31 cellular contexts compared by ENCODE assay signal in genomic region chr5:72656331-72656730, GRCh38.
"Had no signal": no experiment of that assay in that cellular context is flagged by ENCODE, and none has a peak within 500 bp of the region (broad histone marks: within the 10 kb centered on the region; RNA-seq: fewer than 3 reads in every experiment).

No MANE protein-coding gene starts in this region.

- H3K9me3 ChIP-seq: body of pancreas had no signal

- H3K4me1 Mint-ChIP-seq: activated B cell treated with CpG ODN at 0.5 μM for 24 hours; activated CD4-positive, alpha-beta T cell treated with anti-CD3 and anti-CD28 coated beads, Interleukin-2, amount 10 ng/mL, durations not matched to agents 24 days and 14 days; activated CD8-positive, alpha-beta memory T cell treated with anti-CD3 and anti-CD28 coated beads, Interleukin-2, amount 10 ng/mL, durations not matched to agents 7 days and 5 days; activated naive CD4-positive, alpha-beta T cell treated with anti-CD3 and anti-CD28 coated beads, Interleukin-2, amount 10 ng/mL, durations not matched to agents 7 days and 5 days; activated naive CD4-positive, alpha-beta T cell treated with anti-CD3 and anti-CD28 coated beads, Interleukin-2, amount 50 U/mL, for 24 hours; activated naive CD8-positive, alpha-beta T cell treated with anti-CD3 and anti-CD28 coated beads, Interleukin-2, amount 10 ng/mL, durations not matched to agents 7 days and 5 days; activated naive CD8-positive, alpha-beta T cell treated with anti-CD3 and anti-CD28 coated beads, Interleukin-2, amount 50 U/mL, for 24 hours had no signal

- H3K27me3 ChIP-seq: body of pancreas had no signal

- H3K9me3 Mint-ChIP-seq: activated B cell treated with CpG ODN at 0.5 μM for 24 hours; activated CD4-positive, alpha-beta memory T cell treated with anti-CD3 and anti-CD28 coated beads for 36 hours; activated CD4-positive, alpha-beta T cell treated with anti-CD3 and anti-CD28 coated beads, Interleukin-2, amount 10 ng/mL, durations not matched to agents 24 days and 14 days; activated CD8-positive, alpha-beta T cell treated with anti-CD3 and anti-CD28 coated beads for 36 hours; activated naive CD4-positive, alpha-beta T cell treated with anti-CD3 and anti-CD28 coated beads, Interleukin-2, amount 10 ng/mL, durations not matched to agents 7 days and 5 days; activated naive CD4-positive, alpha-beta T cell treated with anti-CD3 and anti-CD28 coated beads, Interleukin-2, amount 50 U/mL, for 24 hours; activated naive CD8-positive, alpha-beta T cell treated with anti-CD3 and anti-CD28 coated beads, Interleukin-2, amount 10 ng/mL, durations not matched to agents 7 days and 5 days; activated naive CD8-positive, alpha-beta T cell treated with anti-CD3 and anti-CD28 coated beads, Interleukin-2, amount 50 U/mL, for 24 hours; activated T-cell treated with anti-CD3 and anti-CD28 coated beads, Interleukin-2, amount 50 U/mL, for 24 hours; activated T-helper 2 cell treated with anti-CD3 and anti-CD28 coated beads, Interferon-gamma antibody, Interleukin-2, Interleukin-4, amounts not matched to agents 10 μg/mL and 5 μg/mL and 100 μg/mL, durations not matched to agents 14 hours and 24 hours and 36 hours; T-helper 1 cell treated with Interleukin-12 subunit alpha and Interleukin-12 subunit beta and Interleukin-4 antibody, amounts not matched to agents 30 μg/mL and 1 μg/mL, for 36 hours; T-helper 2 cell treated with Interferon-gamma antibody and Interleukin-4, amounts not matched to agents 5 μg/mL and 100 μg/mL, for 36 hours had no signal

- H3K27ac Mint-ChIP-seq: activated B cell treated with CpG ODN at 0.5 μM for 24 hours; activated CD4-positive, alpha-beta memory T cell treated with anti-CD3 and anti-CD28 coated beads for 36 hours; activated CD4-positive, alpha-beta T cell treated with anti-CD3 and anti-CD28 coated beads, Interleukin-2, amount 10 ng/mL, durations not matched to agents 24 days and 14 days; activated CD8-positive, alpha-beta memory T cell treated with anti-CD3 and anti-CD28 coated beads, Interleukin-2, amount 10 ng/mL, durations not matched to agents 7 days and 5 days; activated CD8-positive, alpha-beta T cell treated with anti-CD3 and anti-CD28 coated beads for 36 hours; activated naive CD4-positive, alpha-beta T cell treated with anti-CD3 and anti-CD28 coated beads, Interleukin-2, amount 10 ng/mL, durations not matched to agents 7 days and 5 days; activated naive CD4-positive, alpha-beta T cell treated with anti-CD3 and anti-CD28 coated beads, Interleukin-2, amount 50 U/mL, for 24 hours; activated naive CD8-positive, alpha-beta T cell; activated naive CD8-positive, alpha-beta T cell treated with anti-CD3 and anti-CD28 coated beads, Interleukin-2, amount 10 ng/mL, durations not matched to agents 7 days and 5 days; activated naive CD8-positive, alpha-beta T cell treated with anti-CD3 and anti-CD28 coated beads, Interleukin-2, amount 50 U/mL, for 24 hours; activated T-cell treated with anti-CD3 and anti-CD28 coated beads, Interleukin-2, amount 50 U/mL, for 24 hours; activated T-helper 2 cell treated with anti-CD3 and anti-CD28 coated beads, Interferon-gamma antibody, Interleukin-2, Interleukin-4, amounts not matched to agents 10 μg/mL and 5 μg/mL and 100 μg/mL, durations not matched to agents 14 hours and 24 hours and 36 hours; T-helper 1 cell treated with Interleukin-12 subunit alpha and Interleukin-12 subunit beta and Interleukin-4 antibody, amounts not matched to agents 30 μg/mL and 1 μg/mL, for 36 hours; T-helper 2 cell treated with Interferon-gamma antibody and Interleukin-4, amounts not matched to agents 5 μg/mL and 100 μg/mL, for 36 hours had no signal

- H3K4me3 ChIP-seq: body of pancreas had no signal

- H3K27ac ChIP-seq: body of pancreas, VCaP had no signal

- DNase-seq: activated B cell treated with CpG ODN at 0.5 μM for 24 hours; activated CD4-positive, alpha-beta memory T cell treated with anti-CD3 and anti-CD28 coated beads for 36 hours; activated CD4-positive, alpha-beta T cell treated with anti-CD3 and anti-CD28 coated beads for 4 hours; activated CD4-positive, alpha-beta T cell treated with anti-CD3 and anti-CD28 coated beads, Interleukin-2, amount 10 ng/mL, durations not matched to agents 24 days and 14 days; activated CD4-positive, alpha-beta T cell treated with anti-CD3 and anti-CD28 coated beads, Interleukin-2, amount 50 U/mL, for 1 hour; activated CD4-positive, alpha-beta T cell treated with anti-CD3 and anti-CD28 coated beads, Interleukin-2, amount 50 U/mL, for 4 hours; activated CD4-positive, CD25-positive, alpha-beta regulatory T cell treated with anti-CD3 and anti-CD28 coated beads, Interleukin-2, amount 50 U/mL, for 72 hours; activated CD8-positive, alpha-beta memory T cell treated with anti-CD3 and anti-CD28 coated beads, Interleukin-2, amount 10 ng/mL, durations not matched to agents 7 days and 5 days; activated CD8-positive, alpha-beta memory T cell treated with anti-CD3 and anti-CD28 coated beads, Interleukin-2, amount 50 U/mL, for 48 hours; activated CD8-positive, alpha-beta T cell treated with anti-CD3 and anti-CD28 coated beads for 36 hours; activated effector memory CD4-positive, alpha-beta T cell treated with Interleukin-2 at 50 U/mL for 16 hours; activated gamma-delta T cell; activated naive CD4-positive, alpha-beta T cell treated with anti-CD3 and anti-CD28 coated beads, Interleukin-2, amount 10 ng/mL, durations not matched to agents 7 days and 5 days; activated naive CD4-positive, alpha-beta T cell treated with Interleukin-2 at 50 U/mL for 16 hours; activated naive CD8-positive, alpha-beta T cell treated with anti-CD3 and anti-CD28 coated beads, Interleukin-2, amount 10 ng/mL, durations not matched to agents 7 days and 5 days; activated naive CD8-positive, alpha-beta T cell treated with anti-CD3 and anti-CD28 coated beads, Interleukin-2, amount 50 U/mL, for 24 hours; activated T-cell treated with anti-CD3 and anti-CD28 coated beads, Interleukin-2, amount 50 U/mL, for 24 hours; activated T-cell treated with anti-CD3 and anti-CD28 coated beads, Interleukin-2, amount 50 U/mL, for 48 hours; amygdala; body of pancreas; central memory CD4-positive, alpha-beta T cell; SW 1271; T-helper 1 cell; T-helper 2 cell; T-helper 9 cell had no signal

- H3K36me3 Mint-ChIP-seq: activated CD4-positive, alpha-beta memory T cell treated with anti-CD3 and anti-CD28 coated beads for 36 hours; activated CD8-positive, alpha-beta memory T cell treated with anti-CD3 and anti-CD28 coated beads, Interleukin-2, amount 10 ng/mL, durations not matched to agents 7 days and 5 days; activated naive CD4-positive, alpha-beta T cell treated with anti-CD3 and anti-CD28 coated beads, Interleukin-2, amount 10 ng/mL, durations not matched to agents 7 days and 5 days; activated naive CD4-positive, alpha-beta T cell treated with anti-CD3 and anti-CD28 coated beads, Interleukin-2, amount 50 U/mL, for 24 hours; activated naive CD8-positive, alpha-beta T cell; activated naive CD8-positive, alpha-beta T cell treated with anti-CD3 and anti-CD28 coated beads, Interleukin-2, amount 10 ng/mL, durations not matched to agents 7 days and 5 days had no signal

- H3K4me3 Mint-ChIP-seq: activated B cell treated with CpG ODN at 0.5 μM for 24 hours; activated CD4-positive, alpha-beta memory T cell treated with anti-CD3 and anti-CD28 coated beads for 36 hours; activated CD4-positive, alpha-beta T cell treated with anti-CD3 and anti-CD28 coated beads, Interleukin-2, amount 10 ng/mL, durations not matched to agents 24 days and 14 days; activated CD8-positive, alpha-beta memory T cell treated with anti-CD3 and anti-CD28 coated beads, Interleukin-2, amount 10 ng/mL, durations not matched to agents 7 days and 5 days; activated CD8-positive, alpha-beta T cell treated with anti-CD3 and anti-CD28 coated beads for 36 hours; activated naive CD4-positive, alpha-beta T cell treated with anti-CD3 and anti-CD28 coated beads, Interleukin-2, amount 10 ng/mL, durations not matched to agents 7 days and 5 days; activated naive CD4-positive, alpha-beta T cell treated with anti-CD3 and anti-CD28 coated beads, Interleukin-2, amount 50 U/mL, for 24 hours; activated naive CD8-positive, alpha-beta T cell; activated naive CD8-positive, alpha-beta T cell treated with anti-CD3 and anti-CD28 coated beads, Interleukin-2, amount 10 ng/mL, durations not matched to agents 7 days and 5 days; activated naive CD8-positive, alpha-beta T cell treated with anti-CD3 and anti-CD28 coated beads, Interleukin-2, amount 50 U/mL, for 24 hours; activated T-cell treated with anti-CD3 and anti-CD28 coated beads, Interleukin-2, amount 50 U/mL, for 24 hours; T-helper 1 cell treated with Interleukin-12 subunit alpha and Interleukin-12 subunit beta and Interleukin-4 antibody, amounts not matched to agents 30 μg/mL and 1 μg/mL, for 36 hours; T-helper 2 cell treated with Interferon-gamma antibody and Interleukin-4, amounts not matched to agents 5 μg/mL and 100 μg/mL, for 36 hours had no signal

- H3K4me1 ChIP-seq: body of pancreas had no signal

- H3K27me3 Mint-ChIP-seq: activated CD4-positive, alpha-beta T cell treated with anti-CD3 and anti-CD28 coated beads, Interleukin-2, amount 10 ng/mL, durations not matched to agents 24 days and 14 days; activated CD8-positive, alpha-beta memory T cell treated with anti-CD3 and anti-CD28 coated beads, Interleukin-2, amount 10 ng/mL, durations not matched to agents 7 days and 5 days; activated CD8-positive, alpha-beta T cell treated with anti-CD3 and anti-CD28 coated beads for 36 hours; activated naive CD8-positive, alpha-beta T cell treated with anti-CD3 and anti-CD28 coated beads, Interleukin-2, amount 50 U/mL, for 24 hours had no signal
